23 cellular contexts compared by ENCODE assay signal in the genomic region with DNA sequence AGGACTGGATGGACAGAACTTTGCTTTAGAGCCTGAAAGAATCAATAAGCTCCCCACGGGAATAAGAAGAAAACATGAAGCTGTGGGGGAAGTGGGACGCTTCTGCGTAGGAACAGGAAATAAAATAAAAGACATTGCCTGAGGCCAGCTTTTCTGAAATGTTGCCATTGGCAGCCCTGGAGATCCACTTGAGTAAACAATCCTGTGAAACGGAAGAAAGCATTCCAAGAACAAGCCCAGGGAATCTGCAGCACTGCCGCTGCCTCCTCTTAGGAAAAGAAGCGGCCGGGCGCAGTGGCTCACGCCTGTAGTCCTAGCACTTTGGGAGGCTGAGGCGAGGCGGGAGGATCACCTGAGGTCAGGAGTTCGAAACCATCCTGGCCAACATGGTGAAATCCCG.
A peak's percentile ranks its signal among the peaks of the same experiment; 100 is the strongest.
DNase-seq lines count a peak whose midpoint lies in the region; ATAC-seq and TF ChIP-seq lines count a peak whose summit lies in the region.
"Had no signal": no experiment of that assay in that cellular context is flagged by ENCODE, and none has a peak within 500 bp of the region (broad histone marks: within the 10 kb centered on the region; RNA-seq: fewer than 3 reads in every experiment).

No MANE protein-coding gene starts in this region.

- CTCF ChIA-PET in MCF 10A (lab: Yijun Ruan, JAX): interaction anchor here (0.6 to 2.9 kb wide), 6 partner anchors 20 to 610 kb away, joined by 3 to 10 read pairs (median 4); no protein-coding TSS in a partner anchor
- CTCF ChIA-PET in mammary epithelial cell (lab: Charles Lee; ENCODE audit: low non-redundant PET): no interaction called here

- no peak for ATAC-seq in HG03159 (IDR thresholded peaks at IDR 0.05; ENCODE audit: unreplicated experiment)
- ATAC-seq: psoas muscle had no signal

- no peaks in the 10 kb centered on the region for H3K36me3 Mint-ChIP-seq in MCF 10A (ENCODE audit: insufficient read depth, unreplicated experiment)
- H3K36me3 Mint-ChIP-seq: IgD-negative memory B cell had no signal

- DNase-seq in MCF 10A (ENCODE audit: unreplicated experiment) (peak; percentile 33), mammary epithelial cell (no peak), HK-2 (ENCODE audit: unreplicated experiment) (peak; percentile 7), retina (peak; percentile 7), GM20000 (ENCODE audit: low spot score) (no peak)
- no peak for DNase-seq in NK-92 treated with Interleukin-12 subunit alpha and Interleukin-12 subunit beta, amount 100 ng/mL, for 24 hours (lab: John Stamatoyannopoulos, UW)
- DNase-seq: activated CD4-positive, alpha-beta T cell treated with anti-CD3 and anti-CD28 coated beads, Interleukin-2, amount 50 U/mL, for 48 hours; activated CD4-positive, CD25-positive, alpha-beta regulatory T cell; activated effector memory CD4-positive, alpha-beta T cell treated with Interleukin-2 at 50 U/mL for 16 hours; activated T-cell treated with anti-CD3 and anti-CD28 coated beads for 4 hours; BE2C; Caco-2; cerebellar nuclear complex; dorsolateral prefrontal cortex; kidney; NCI-H2171 treated with DMSO at 0.1 percent for 48 hours; small intestine; stimulated activated CD4-positive, alpha-beta T cell treated with anti-CD3 and anti-CD28 coated beads, Interleukin-2, amount 100 ng/mL, for 24 hours had no signal

- peaks cover 4% of the 10 kb centered on the region for H3K9me3 ChIP-seq in mammary epithelial cell (replicated peaks; ENCODE audit: insufficient read depth, low read length)
- H3K9me3 ChIP-seq: BE2C, Caco-2, neutrophil, psoas muscle had no signal

- H3K4me3 Mint-ChIP-seq in MCF 10A (ENCODE audit: unreplicated experiment): no peak overlapping the region
- H3K4me3 Mint-ChIP-seq: IgD-negative memory B cell had no signal

- H3K27ac Mint-ChIP-seq in MCF 10A (ENCODE audit: low read depth, unreplicated experiment): no peak overlapping the region
- H3K27ac Mint-ChIP-seq: IgD-negative memory B cell had no signal

- H3K27me3 Mint-ChIP-seq in MCF 10A (ENCODE audit: insufficient read depth, unreplicated experiment): no peaks in the 10 kb centered on the region

- no peak overlapping the region for H3K4me2 ChIP-seq in mammary epithelial cell (ENCODE audit: insufficient read depth, low read depth, low read length)

- TF ChIP-seq CTCF in MCF 10A (IDR thresholded peaks at IDR 0.05; ENCODE audit: unreplicated experiment) (no peak), mammary epithelial cell (conservative IDR thresholded peaks at IDR 0.05 in 1 of 2, IDR thresholded peaks at IDR 0.05 in 1 of 2; ENCODE audit: extremely low read depth in 1 of 2, insufficient read depth in 1 of 2, low read depth in 1 of 2, low read length in 2 of 2) (no peak), GM20000 (IDR thresholded peaks at IDR 0.05; ENCODE audit: extremely low read depth, missing control alignments) (no peak)

- no peaks in the 10 kb centered on the region for H3K27me3 ChIP-seq in mammary epithelial cell (ENCODE audit: insufficient read depth, low read length)

- H3K4me3 ChIP-seq in mammary epithelial cell (replicated peaks in 1 of 3; ENCODE audit: insufficient read depth in 1 of 3, low read depth in 2 of 3, low read length in 3 of 3): no peak overlapping the region
- H3K4me3 ChIP-seq: dorsolateral prefrontal cortex, psoas muscle had no signal

- BruUV-seq in MCF 10A (replicated peaks; lab: Mats Ljungman, UMichigan) (no TSS peak), mammary epithelial cell (replicated peaks; lab: Mats Ljungman, UMichigan) (no TSS peak)

- in situ Hi-C loops in mammary epithelial cell (cut with MboI; ENCODE audit: low sequenced_read_pairs in 2 of 2): no loop called here

- no peaks in the 10 kb centered on the region for H4K20me1 ChIP-seq in mammary epithelial cell (ENCODE audit: insufficient read depth, low read length)

- peaks cover 6% of the 10 kb centered on the region for H3K4me1 Mint-ChIP-seq in MCF 10A (ENCODE audit: insufficient read depth, unreplicated experiment)
- H3K4me1 Mint-ChIP-seq: IgD-negative memory B cell had no signal

- 53% methylated on average over 9 of the region's 13 CpGs for WGBS in mammary epithelial cell (ENCODE audit: low coverage, missing lambda C conversion rate)

- no peaks in the 10 kb centered on the region for H3K9me3 Mint-ChIP-seq in MCF 10A (ENCODE audit: unreplicated experiment)
- H3K9me3 Mint-ChIP-seq: IgD-negative memory B cell had no signal

- H3K36me3 ChIP-seq in mammary epithelial cell (ENCODE audit: insufficient read depth, low read length): no peaks in the 10 kb centered on the region
- H3K36me3 ChIP-seq: BE2C, neutrophil had no signal

- POLR2A ChIA-PET in MCF 10A (lab: Yijun Ruan, JAX): interaction anchor here (1.0 kb wide), 1 partner anchor 16 kb away, joined by 3 read pairs; no protein-coding TSS in a partner anchor

- no peaks in the 10 kb centered on the region for H3K4me1 ChIP-seq in mammary epithelial cell (ENCODE audit: insufficient read depth, low read length)
- H3K4me1 ChIP-seq: BE2C, Caco-2, psoas muscle had no signal

- no peak overlapping the region for H3K27ac ChIP-seq in mammary epithelial cell (ENCODE audit: insufficient read depth, low read depth, low read length)
- H3K27ac ChIP-seq: dorsolateral prefrontal cortex, neutrophil, psoas muscle had no signal

- intact Hi-C loops in MCF 10A (cut with micrococcal nuclease): no loop called here
- intact Hi-C loops in mammary epithelial cell (cut with micrococcal nuclease): no loop called here

- dilution Hi-C loops in mammary epithelial cell (cut with HindIII; ENCODE audit: low sequenced_read_pairs): no loop called here

- no peak overlapping the region for H2AFZ ChIP-seq in mammary epithelial cell (ENCODE audit: low read depth, low read length)

- H3K9ac ChIP-seq in mammary epithelial cell (ENCODE audit: insufficient read depth, low read length): no peak overlapping the region

- H3K79me2 ChIP-seq in mammary epithelial cell (ENCODE audit: insufficient read depth, low read length): no peaks in the 10 kb centered on the region

TF ChIP-seq in PFSK-1, 5 proteins besides CTCF, POLR2A, EP300 and RAD21:
- TF ChIP-seq POLR2AphosphoS5 (IDR thresholded peaks at IDR 0.05; ENCODE audit: low read depth, low read length): peak; percentile 22; the same call in 1 of the 2 replicates
- no peak for TF ChIP-seq TAF1 (IDR thresholded peaks at IDR 0.05; ENCODE audit: borderline replicate concordance, insufficient read depth, low read length)
- peak; percentile 45; the same call in 1 of the 2 replicates for TF ChIP-seq SIN3A (IDR thresholded peaks at IDR 0.05; ENCODE audit: borderline replicate concordance, insufficient read depth, low read length)
- TF ChIP-seq, protein P1, sequence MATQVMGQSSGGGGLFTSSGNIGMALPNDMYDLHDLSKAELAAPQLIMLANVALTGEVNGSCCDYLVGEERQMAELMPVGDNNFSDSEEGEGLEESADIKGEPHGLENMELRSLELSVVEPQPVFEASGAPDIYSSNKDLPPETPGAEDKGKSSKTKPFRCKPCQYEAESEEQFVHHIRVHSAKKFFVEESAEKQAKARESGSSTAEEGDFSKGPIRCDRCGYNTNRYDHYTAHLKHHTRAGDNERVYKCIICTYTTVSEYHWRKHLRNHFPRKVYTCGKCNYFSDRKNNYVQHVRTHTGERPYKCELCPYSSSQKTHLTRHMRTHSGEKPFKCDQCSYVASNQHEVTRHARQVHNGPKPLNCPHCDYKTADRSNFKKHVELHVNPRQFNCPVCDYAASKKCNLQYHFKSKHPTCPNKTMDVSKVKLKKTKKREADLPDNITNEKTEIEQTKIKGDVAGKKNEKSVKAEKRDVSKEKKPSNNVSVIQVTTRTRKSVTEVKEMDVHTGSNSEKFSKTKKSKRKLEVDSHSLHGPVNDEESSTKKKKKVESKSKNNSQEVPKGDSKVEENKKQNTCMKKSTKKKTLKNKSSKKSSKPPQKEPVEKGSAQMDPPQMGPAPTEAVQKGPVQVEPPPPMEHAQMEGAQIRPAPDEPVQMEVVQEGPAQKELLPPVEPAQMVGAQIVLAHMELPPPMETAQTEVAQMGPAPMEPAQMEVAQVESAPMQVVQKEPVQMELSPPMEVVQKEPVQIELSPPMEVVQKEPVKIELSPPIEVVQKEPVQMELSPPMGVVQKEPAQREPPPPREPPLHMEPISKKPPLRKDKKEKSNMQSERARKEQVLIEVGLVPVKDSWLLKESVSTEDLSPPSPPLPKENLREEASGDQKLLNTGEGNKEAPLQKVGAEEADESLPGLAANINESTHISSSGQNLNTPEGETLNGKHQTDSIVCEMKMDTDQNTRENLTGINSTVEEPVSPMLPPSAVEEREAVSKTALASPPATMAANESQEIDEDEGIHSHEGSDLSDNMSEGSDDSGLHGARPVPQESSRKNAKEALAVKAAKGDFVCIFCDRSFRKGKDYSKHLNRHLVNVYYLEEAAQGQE (IDR thresholded peaks at IDR 0.05; ENCODE audit: insufficient read depth in 1 of 2, low read depth in 2 of 2, low read length in 2 of 2): peak in 1 of 2 experiments; percentile 54; a peak in 1 of 4 replicates
- TF ChIP-seq FOXP2 (optimal IDR thresholded peaks at IDR 0.05; ENCODE audit: borderline replicate concordance, extremely low read depth, extremely low read length, insufficient read depth): no peak
TF ChIP-seq in PFSK-1: peak in this region for 3.

Comparison
In these comparisons a context has a peak if more than half of its experiments do, and no peak if none do; other contexts are left out.
1. DNase-seq: peak in MCF 10A (single experiment), HK-2 (single experiment) and retina (single experiment); none in mammary epithelial cell (single experiment), NK-92 treated with Interleukin-12 subunit alpha and Interleukin-12 subunit beta, amount 100 ng/mL, for 24 hours (single experiment) and GM20000 (single experiment).